ENCODE assay signal across 18 cellular contexts in the genomic region with DNA sequence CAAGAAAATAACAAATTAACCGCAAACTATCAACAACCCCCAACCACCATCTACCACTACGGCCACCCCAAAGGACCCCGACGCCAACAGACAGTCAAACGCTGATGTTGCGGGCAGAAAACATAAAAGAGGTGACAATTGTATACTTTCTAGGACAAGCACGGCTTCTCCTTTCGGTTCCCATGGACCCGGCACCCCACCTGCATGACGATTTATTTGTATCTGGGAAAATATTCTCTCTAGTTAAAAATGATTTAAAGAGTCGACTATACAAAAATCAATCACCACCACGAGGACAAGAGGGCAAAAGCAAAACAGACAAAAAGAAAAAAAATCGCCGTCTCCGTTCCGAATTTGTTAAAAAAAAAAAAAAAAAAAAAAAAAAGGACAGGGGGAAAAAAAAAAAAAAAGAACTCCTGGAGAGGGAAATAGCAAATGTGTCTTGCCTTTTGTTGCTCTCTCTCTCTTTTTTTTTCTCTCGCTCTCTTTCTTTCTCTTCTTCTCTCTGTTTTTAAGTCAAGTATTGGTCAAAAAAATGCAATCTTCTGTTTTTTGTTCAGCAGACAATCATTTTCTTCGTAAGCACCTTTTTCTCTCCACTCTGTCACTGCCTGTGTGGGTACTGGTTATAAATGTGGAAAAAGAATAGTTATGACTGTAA. TPM values are rescaled to one million over a fixed set of nuclear protein-coding genes. Genes with fewer than 3 reads are reported as not detected.
DNase-seq lines count a peak whose midpoint lies in the region; ATAC-seq, FAIRE-seq and TF ChIP-seq lines count a peak whose summit lies in the region.
"Had no signal": no experiment of that assay in that cellular context is flagged by ENCODE, and none has a peak within 500 bp of the region (broad histone marks: within the 10 kb centered on the region; RNA-seq: fewer than 3 reads in every experiment).

No MANE protein-coding gene starts in this region.

- no peak overlapping the region for H3K4me3 Mint-ChIP-seq in activated T-helper 1 cell treated with anti-CD3 and anti-CD28 coated beads, Interleukin-12 subunit alpha, Interleukin-12 subunit beta, Interleukin-2, Interleukin-4 antibody, amounts not matched to agents 30 ng/mL and 10 ng/mL and 1 ng/mL, durations not matched to agents 14 hours and 24 hours and 36 hours
- H3K4me3 Mint-ChIP-seq in stimulated activated effector memory CD8-positive, alpha-beta T cell treated with anti-CD3 and anti-CD28 coated beads, Interleukin-12 subunit alpha, Interleukin-12 subunit beta, amount 100 ng/mL, for 72 hours = peak overlapping the region; percentile 13
- H3K4me3 Mint-ChIP-seq: activated CD4-positive, alpha-beta memory T cell treated with anti-CD3 and anti-CD28 coated beads for 36 hours had no signal

- intact Hi-C loops in activated T-helper 1 cell treated with anti-CD3 and anti-CD28 coated beads, Interleukin-12 subunit alpha, Interleukin-12 subunit beta, Interleukin-2, Interleukin-4 antibody, amounts not matched to agents 30 ng/mL and 10 ng/mL and 1 ng/mL, durations not matched to agents 14 hours and 24 hours and 36 hours (cut with micrococcal nuclease) = loop anchor here (5.0 kb wide), 1 partner anchor 227 kb away; no protein-coding TSS in a partner anchor
- intact Hi-C loops in kidney (cut with DNase I) = no loop called here

- ATAC-seq in stimulated activated effector memory CD8-positive, alpha-beta T cell treated with anti-CD3 and anti-CD28 coated beads, Interleukin-12 subunit alpha, Interleukin-12 subunit beta, amount 100 ng/mL, for 72 hours = no peak
- ATAC-seq in HG02885 (IDR thresholded peaks at IDR 0.05; ENCODE audit: poor library complexity, unreplicated experiment) (no peak), HG03025 (IDR thresholded peaks at IDR 0.05; ENCODE audit: low FRiP score, unreplicated experiment) (no peak)
- ATAC-seq: PC-3 had no signal

- no peaks in the 10 kb centered on the region for H3K36me3 ChIP-seq in kidney (ENCODE audit: control insufficient read depth in 1 of 2, insufficient read depth in 2 of 2, low read length in 2 of 2)

- FAIRE-seq in kidney (lab: Jason Lieb, UNC) = no peak
- FAIRE-seq: colon, urothelium cell line had no signal

- peak overlapping the region; percentile 19 for H3K27ac Mint-ChIP-seq in activated T-helper 1 cell treated with anti-CD3 and anti-CD28 coated beads, Interleukin-12 subunit alpha, Interleukin-12 subunit beta, Interleukin-2, Interleukin-4 antibody, amounts not matched to agents 30 ng/mL and 10 ng/mL and 1 ng/mL, durations not matched to agents 14 hours and 24 hours and 36 hours
- H3K27ac Mint-ChIP-seq in stimulated activated effector memory CD8-positive, alpha-beta T cell treated with anti-CD3 and anti-CD28 coated beads, Interleukin-12 subunit alpha, Interleukin-12 subunit beta, amount 100 ng/mL, for 72 hours = no peak overlapping the region
- H3K27ac Mint-ChIP-seq: activated CD4-positive, alpha-beta memory T cell treated with anti-CD3 and anti-CD28 coated beads for 36 hours had no signal

- no peaks in the 10 kb centered on the region for H3K36me3 Mint-ChIP-seq in activated T-helper 1 cell treated with anti-CD3 and anti-CD28 coated beads, Interleukin-12 subunit alpha, Interleukin-12 subunit beta, Interleukin-2, Interleukin-4 antibody, amounts not matched to agents 30 ng/mL and 10 ng/mL and 1 ng/mL, durations not matched to agents 14 hours and 24 hours and 36 hours (ENCODE audit: low read depth)
- H3K36me3 Mint-ChIP-seq in stimulated activated effector memory CD8-positive, alpha-beta T cell treated with anti-CD3 and anti-CD28 coated beads, Interleukin-12 subunit alpha, Interleukin-12 subunit beta, amount 100 ng/mL, for 72 hours = no peaks in the 10 kb centered on the region
- H3K36me3 Mint-ChIP-seq: activated CD4-positive, alpha-beta memory T cell treated with anti-CD3 and anti-CD28 coated beads for 36 hours had no signal

- H3K4me3 ChIP-seq in kidney (ENCODE audit: low read length in 2 of 2) = no peak overlapping the region

- H3K9ac ChIP-seq in kidney (ENCODE audit: low read length in 2 of 2) = no peak overlapping the region

- peaks cover 72% of the 10 kb centered on the region for H3K27me3 Mint-ChIP-seq in activated T-helper 1 cell treated with anti-CD3 and anti-CD28 coated beads, Interleukin-12 subunit alpha, Interleukin-12 subunit beta, Interleukin-2, Interleukin-4 antibody, amounts not matched to agents 30 ng/mL and 10 ng/mL and 1 ng/mL, durations not matched to agents 14 hours and 24 hours and 36 hours (ENCODE audit: insufficient read depth)

- H3K9me3 ChIP-seq in kidney (ENCODE audit: control insufficient read depth in 1 of 2, low read length in 2 of 2) = no peaks in the 10 kb centered on the region

- H3K9me3 Mint-ChIP-seq in activated T-helper 1 cell treated with anti-CD3 and anti-CD28 coated beads, Interleukin-12 subunit alpha, Interleukin-12 subunit beta, Interleukin-2, Interleukin-4 antibody, amounts not matched to agents 30 ng/mL and 10 ng/mL and 1 ng/mL, durations not matched to agents 14 hours and 24 hours and 36 hours = no peaks in the 10 kb centered on the region
- H3K9me3 Mint-ChIP-seq in stimulated activated effector memory CD8-positive, alpha-beta T cell treated with anti-CD3 and anti-CD28 coated beads, Interleukin-12 subunit alpha, Interleukin-12 subunit beta, amount 100 ng/mL, for 72 hours = no peaks in the 10 kb centered on the region
- H3K9me3 Mint-ChIP-seq: activated CD4-positive, alpha-beta memory T cell treated with anti-CD3 and anti-CD28 coated beads for 36 hours had no signal

- peaks cover 19% of the 10 kb centered on the region for H3K4me1 Mint-ChIP-seq in activated T-helper 1 cell treated with anti-CD3 and anti-CD28 coated beads, Interleukin-12 subunit alpha, Interleukin-12 subunit beta, Interleukin-2, Interleukin-4 antibody, amounts not matched to agents 30 ng/mL and 10 ng/mL and 1 ng/mL, durations not matched to agents 14 hours and 24 hours and 36 hours (ENCODE audit: low read depth)
- H3K4me1 Mint-ChIP-seq in stimulated activated effector memory CD8-positive, alpha-beta T cell treated with anti-CD3 and anti-CD28 coated beads, Interleukin-12 subunit alpha, Interleukin-12 subunit beta, amount 100 ng/mL, for 72 hours = peaks cover 37% of the 10 kb centered on the region

- H3K27ac ChIP-seq in kidney (ENCODE audit: low read depth in 2 of 2, low read length in 2 of 2) = no peak overlapping the region

- TF ChIP-seq CTCF in kidney (IDR thresholded peaks at IDR 0.05; ENCODE audit: borderline replicate concordance, extremely low read depth, insufficient read depth) = no peak

- DNase-seq in activated effector memory CD4-positive, alpha-beta T cell treated with anti-CD3 and anti-CD28 coated beads, Interleukin-2, amount 50 U/mL, for 16 hours = peak; percentile 12
- DNase-seq in activated effector memory CD4-positive, alpha-beta T cell treated with Interleukin-2 at 50 U/mL for 16 hours = no peak
- no peak for DNase-seq in activated T-helper 1 cell treated with anti-CD3 and anti-CD28 coated beads, Interleukin-12 subunit alpha, Interleukin-12 subunit beta, Interleukin-2, Interleukin-4 antibody, amounts not matched to agents 30 ng/mL and 10 ng/mL and 1 ng/mL, durations not matched to agents 14 hours and 24 hours and 36 hours (ENCODE audit: low spot score)
- DNase-seq in kidney (peak; percentile 32), NCI-H345 treated with DMSO at 0.1 percent for 48 hours (lab: John Stamatoyannopoulos, UW; ENCODE audit: unreplicated experiment) (no peak)
- DNase-seq in stimulated activated effector memory CD8-positive, alpha-beta T cell treated with anti-CD3 and anti-CD28 coated beads, Interleukin-12 subunit alpha, Interleukin-12 subunit beta, amount 100 ng/mL, for 72 hours (ENCODE audit: low spot score in 2 of 2) = no peak
- DNase-seq: activated CD4-positive, alpha-beta memory T cell treated with anti-CD3 and anti-CD28 coated beads for 36 hours; DMS79; KG1; NCI-H1436; NCI-H345; PC-3; T-helper 9 cell had no signal

- H3K4me1 ChIP-seq in kidney (ENCODE audit: control insufficient read depth in 1 of 2, insufficient read depth in 1 of 2, low read depth in 1 of 2, low read length in 2 of 2) = no peaks in the 10 kb centered on the region

RNA-seq across cellular contexts. Expression of gene SIX3, which starts 3.6 kb away (rescaled TPM):
- total RNA-seq in activated T-helper 1 cell treated with anti-CD3 and anti-CD28 coated beads, Interleukin-12 subunit alpha, Interleukin-12 subunit beta, Interleukin-2, Interleukin-4 antibody, amounts not matched to agents 30 ng/mL and 10 ng/mL and 1 ng/mL, durations not matched to agents 14 hours and 24 hours and 36 hours = not detected in 2 replicates
- total RNA-seq in kidney = 0.16 TPM
- 0.19 TPM for polyA plus RNA-seq in kidney (ENCODE audit: insufficient read depth, low read depth, low replicate concordance)
- total RNA-seq: activated CD4-positive, alpha-beta memory T cell treated with anti-CD3 and anti-CD28 coated beads for 36 hours; lung microvascular endothelial cell had no signal

Comparison
In these comparisons a context has a peak if more than half of its experiments do, and no peak if none do; other contexts are left out.
1. DNase-seq: peak in activated effector memory CD4-positive, alpha-beta T cell treated with anti-CD3 and anti-CD28 coated beads, Interleukin-2, amount 50 U/mL, for 16 hours (single experiment) and kidney (single experiment); none in activated effector memory CD4-positive, alpha-beta T cell treated with Interleukin-2 at 50 U/mL for 16 hours (single experiment), activated T-helper 1 cell treated with anti-CD3 and anti-CD28 coated beads, Interleukin-12 subunit alpha, Interleukin-12 subunit beta, Interleukin-2, Interleukin-4 antibody, amounts not matched to agents 30 ng/mL and 10 ng/mL and 1 ng/mL, durations not matched to agents 14 hours and 24 hours and 36 hours (single experiment), stimulated activated effector memory CD8-positive, alpha-beta T cell treated with anti-CD3 and anti-CD28 coated beads, Interleukin-12 subunit alpha, Interleukin-12 subunit beta, amount 100 ng/mL, for 72 hours (0 of 2) and NCI-H345 treated with DMSO at 0.1 percent for 48 hours (single experiment).